In genomic region chr2:74138219-74138951, GRCh38 we compare ENCODE assay signal across 1 cellular context.
A peak's percentile ranks its signal among the peaks of the same experiment; 100 is the strongest.
TF ChIP-seq lines count a peak whose summit lies in the region.

No MANE protein-coding gene starts in this region.

TF ChIP-seq in K562, 482 proteins besides CTCF, POLR2A, EP300 and RAD21:
- TF ChIP-seq U2AF2 (optimal IDR thresholded peaks at IDR 0.05; ENCODE audit: low read depth, low read length), result no peak
- peak; percentile 20; the same call in 1 of the 2 replicates for TF ChIP-seq RBFOX2 (IDR thresholded peaks at IDR 0.05; ENCODE audit: low read depth, low read length)
